Comparison of ENCODE assay signal across 12 cellular contexts in genomic region chr4:41839945-41840854, GRCh38.
DNase-seq lines count a peak whose midpoint lies in the region; ATAC-seq and TF ChIP-seq lines count a peak whose summit lies in the region.
"Had no signal": no experiment of that assay in that cellular context is flagged by ENCODE, and none has a peak within 500 bp of the region (broad histone marks: within the 10 kb centered on the region; RNA-seq: fewer than 3 reads in every experiment).

No MANE protein-coding gene starts in this region.

- BruUV-seq in PC-3 (replicated peaks; lab: Mats Ljungman, UMichigan), result no TSS peak

- ATAC-seq in GM18508 (IDR thresholded peaks at IDR 0.05; ENCODE audit: insufficient read depth, unreplicated experiment) (peak; percentile 88), HG02798 (IDR thresholded peaks at IDR 0.05; ENCODE audit: poor library complexity, unreplicated experiment) (peak; percentile 45), PC-3 (peak; percentile 86), GM21360 (IDR thresholded peaks at IDR 0.05; ENCODE audit: unreplicated experiment) (no peak)

- no peaks in the 10 kb centered on the region for H3K9me3 ChIP-seq in PC-3 (ENCODE audit: low read length)
- H3K9me3 ChIP-seq: BLaER1 had no signal

- no peak overlapping the region for H3K4me3 ChIP-seq in PC-3 (ENCODE audit: low read length)
- H3K4me3 ChIP-seq: BLaER1 had no signal

- POLR2A ChIA-PET in PC-3 (lab: Charles Lee; ENCODE audit: unreplicated experiment), result no interaction called here

- no peaks in the 10 kb centered on the region for H3K27me3 ChIP-seq in PC-3 (ENCODE audit: low read length)
- H3K27me3 ChIP-seq: BLaER1 had no signal

- in situ Hi-C loops in Caki2 (cut with HindIII; ENCODE audit: low pct_unique_long_range_greater_than_20kb, low sequenced_read_pairs), result no loop called here

- peak; percentile 25 for DNase-seq in Caki2 (ENCODE audit: low read depth)
- DNase-seq in PC-3, result peak; percentile 75
- DNase-seq in T-helper 9 cell, result no peak
- DNase-seq in CD1c-positive myeloid dendritic cell (ENCODE audit: extremely low spot score), result no peak
- no peak for DNase-seq in cardiac septum (ENCODE audit: low spot score)
- DNase-seq: foreskin melanocyte; NCI-H2029 treated with DMSO at 0.1 percent for 48 hours; stimulated activated naive B cell treated with anti-CD40 and anti-IgM and Interleukin-4, amounts not matched to agents 10 μg/mL and 1 μg/mL and 100 μg/mL, for 72 hours had no signal

- no peak overlapping the region for H3K9ac ChIP-seq in PC-3 (ENCODE audit: low read length)
- H3K9ac ChIP-seq: BLaER1 had no signal

- no peaks in the 10 kb centered on the region for H3F3A ChIP-seq in PC-3 (ENCODE audit: low read length, unreplicated experiment)

- no peaks in the 10 kb centered on the region for H3K36me3 ChIP-seq in PC-3 (ENCODE audit: low read depth, low read length)
- H3K36me3 ChIP-seq: BLaER1 had no signal

- no peaks in the 10 kb centered on the region for H3K79me2 ChIP-seq in PC-3 (ENCODE audit: low read length)

- peak overlapping the region; percentile 49 for H3K4me2 ChIP-seq in PC-3 (ENCODE audit: low read length)
- H3K4me2 ChIP-seq: BLaER1 had no signal

- no peak overlapping the region for H2AFZ ChIP-seq in PC-3 (ENCODE audit: low read length)

- peaks cover 13% of the 10 kb centered on the region for H3K4me1 ChIP-seq in PC-3 (ENCODE audit: insufficient read depth, low read length)
- H3K4me1 ChIP-seq: BLaER1 had no signal

- no peak overlapping the region; the same call in 1 of the 2 replicates for H3K27ac ChIP-seq in PC-3 (ENCODE audit: low read length)
- H3K27ac ChIP-seq: BLaER1 had no signal

- no peaks in the 10 kb centered on the region for H4K20me1 ChIP-seq in PC-3 (ENCODE audit: low read length)
- H4K20me1 ChIP-seq: BLaER1 had no signal

- H3K9me2 ChIP-seq in PC-3 (replicated peaks; ENCODE audit: low read length), result no peaks in the 10 kb centered on the region

- CTCF ChIA-PET in PC-3 (lab: Charles Lee), result no interaction called here

- intact Hi-C loops in PC-3 (cut with micrococcal nuclease) (no loop called here), cardiac septum (cut with DNase I) (no loop called here)

- TF ChIP-seq CTCF in PC-3 (conservative IDR thresholded peaks at IDR 0.05; ENCODE audit: low read depth, low read length), result no peak

Comparison
In these comparisons a context has a peak if more than half of its experiments do, and no peak if none do; other contexts are left out.
1. DNase-seq: peak in Caki2 (single experiment) and PC-3 (single experiment); none in T-helper 9 cell (single experiment), CD1c-positive myeloid dendritic cell (single experiment) and cardiac septum (single experiment).